ENCODE assay signal across 8 cellular contexts in genomic region chr3:31377045-31377642, GRCh38.
DNase-seq lines count a peak whose midpoint lies in the region; ATAC-seq and TF ChIP-seq lines count a peak whose summit lies in the region.

No MANE protein-coding gene starts in this region.

- no peak overlapping the region for H4K91ac ChIP-seq in IMR-90 (ENCODE audit: insufficient read depth, low read depth, low read length)

- H3K18ac ChIP-seq in IMR-90 (ENCODE audit: low read depth, low read length) = no peak overlapping the region; the same call in 1 of the 2 replicates

- TF ChIP-seq CTCF in IMR-90 (conservative IDR thresholded peaks at IDR 0.05; ENCODE audit: low read depth, low read length) = no peak

- H3K14ac ChIP-seq in IMR-90 (replicated peaks; ENCODE audit: low read depth, low read length) = no peak overlapping the region

- H3K27me3 ChIP-seq in IMR-90 (ENCODE audit: control insufficient read depth, insufficient read depth, low read length) (no peaks in the 10 kb centered on the region), adipocyte (replicated peaks; ENCODE audit: control insufficient read depth, insufficient read depth, low read length) (no peaks in the 10 kb centered on the region)

- no peaks in the 10 kb centered on the region for H3K79me1 ChIP-seq in IMR-90 (ENCODE audit: low read depth in 1 of 2, low read length in 2 of 2)

- BruUV-seq in IMR-90 (replicated peaks; lab: Mats Ljungman, UMichigan) = no TSS peak

- no peaks in the 10 kb centered on the region for H3K9me1 ChIP-seq in IMR-90 (ENCODE audit: insufficient read depth, low read length)

- no peak for TF ChIP-seq POLR2A in IMR-90 (IDR thresholded peaks at IDR 0.05; ENCODE audit: low read depth, low read length)

- H2BK120ac ChIP-seq in IMR-90 (ENCODE audit: low read depth, low read length) = no peak overlapping the region

- no peaks in the 10 kb centered on the region for H4K20me1 ChIP-seq in IMR-90 (ENCODE audit: insufficient read depth, low read length)

- DNase-seq in DMS53 treated with DMSO at 0.1 percent for 48 hours (lab: John Stamatoyannopoulos, UW; ENCODE audit: unreplicated experiment) (peak; percentile 69), IMR-90 (peak; percentile 88), adipocyte (ENCODE audit: low read depth) (peak; percentile 23), myocyte (ENCODE audit: low read depth) (peak; percentile 73), DMS79 (lab: John Stamatoyannopoulos, UW) (no peak), NCI-H1417 treated with DMSO at 0.1 percent for 48 hours (lab: John Stamatoyannopoulos, UW) (no peak), DMS114 treated with DMSO at 0.1 percent for 48 hours (lab: John Stamatoyannopoulos, UW; ENCODE audit: unreplicated experiment) (no peak)

- CTCF ChIA-PET in IMR-90 (lab: Yijun Ruan, JAX) = interaction anchor here (0.6 kb wide), 1 partner anchor 121 kb away, joined by 3 read pairs; no protein-coding TSS in a partner anchor

- H2AK5ac ChIP-seq in IMR-90 (ENCODE audit: low read depth, low read length) = no peak overlapping the region

- in situ Hi-C loops in IMR-90 (cut with MboI; ENCODE audit: low sequenced_read_pairs) = no loop called here

- no peak overlapping the region for H2BK5ac ChIP-seq in IMR-90 (ENCODE audit: low read depth, low read length, poor library complexity, severe bottlenecking)

- H3K36me3 ChIP-seq in IMR-90 (ENCODE audit: control insufficient read depth, insufficient read depth, low read length) = no peaks in the 10 kb centered on the region
- H3K36me3 ChIP-seq in adipocyte (ENCODE audit: control insufficient read depth, insufficient read depth, low read length, severe bottlenecking) = no peaks in the 10 kb centered on the region

- H2BK15ac ChIP-seq in IMR-90 (ENCODE audit: low read depth, low read length) = no peak overlapping the region; the same call in 2 of the 3 replicates

- H2AK9ac ChIP-seq in IMR-90 (replicated peaks; ENCODE audit: low read depth, low read length, poor library complexity) = no peak overlapping the region

- H4K8ac ChIP-seq in IMR-90 (ENCODE audit: low read depth in 2 of 2, low read length in 2 of 2) = no peak overlapping the region

- H3K56ac ChIP-seq in IMR-90 (ENCODE audit: extremely low read depth, insufficient read depth, low read length) = no peak overlapping the region

- H3K4me2 ChIP-seq in IMR-90 (ENCODE audit: low read depth, low read length) = peak overlapping the region; percentile 65; the same call in 1 of the 2 replicates

- H4K5ac ChIP-seq in IMR-90 (ENCODE audit: low read depth, low read length) = no peak overlapping the region

- H2AFZ ChIP-seq in IMR-90 (replicated peaks; ENCODE audit: low read length, poor library complexity) = no peak overlapping the region

- 60% methylated on average over 1 of the region's 5 CpGs; no CpG with 5 or more reads in 1 of the 2 experiments for WGBS in IMR-90 (ENCODE audit: extremely low coverage in 2 of 2, insufficient read length in 1 of 2), 2 experiments

- H3K4me3 ChIP-seq in IMR-90 (ENCODE audit: insufficient read depth, low read depth, low read length) = no peak overlapping the region
- H3K4me3 ChIP-seq in adipocyte (ENCODE audit: low read length) = no peak overlapping the region

- H3K4me1 ChIP-seq in IMR-90 (ENCODE audit: control insufficient read depth, insufficient read depth, low read length) (peaks cover 2% of the 10 kb centered on the region; the same call in 1 of the 2 replicates), adipocyte (ENCODE audit: control insufficient read depth, insufficient read depth, low read length) (peaks cover 12% of the 10 kb centered on the region)

- no peak overlapping the region for H3K27ac ChIP-seq in IMR-90 (ENCODE audit: insufficient read depth, low read length)

- no peak overlapping the region for H3K23ac ChIP-seq in IMR-90 (ENCODE audit: low read depth, low read length)

- intact Hi-C loops in IMR-90 (cut with micrococcal nuclease) = no loop called here

- dilution Hi-C loops in IMR-90 (cut with HindIII; ENCODE audit: low sequenced_read_pairs, unreplicated experiment) = no loop called here

- no peak overlapping the region for H2BK20ac ChIP-seq in IMR-90 (ENCODE audit: low read depth, low read length)

- peak; percentile 95 for ATAC-seq in IMR-90 (ENCODE audit: low read depth)
- ATAC-seq in HG03457 (IDR thresholded peaks at IDR 0.05; ENCODE audit: unreplicated experiment) = no peak

- no peak overlapping the region for H3K4ac ChIP-seq in IMR-90 (ENCODE audit: low read depth, low read length)

- POLR2A ChIA-PET in IMR-90 (lab: Charles Lee; ENCODE audit: unreplicated experiment) = no interaction called here

- H3K9me3 ChIP-seq in IMR-90 (ENCODE audit: control insufficient read depth, insufficient read depth, low read length) = no peaks in the 10 kb centered on the region
- no peaks in the 10 kb centered on the region for H3K9me3 ChIP-seq in adipocyte (ENCODE audit: control insufficient read depth, low read length)

- H3K9ac ChIP-seq in IMR-90 (ENCODE audit: low read depth, low read length) = no peak overlapping the region
- no peak overlapping the region for H3K9ac ChIP-seq in adipocyte (ENCODE audit: low read length)

- TF ChIP-seq RAD21 in IMR-90 (IDR thresholded peaks at IDR 0.05; ENCODE audit: low read length) = no peak

TF ChIP-seq in IMR-90, 13 proteins besides CTCF, POLR2A, EP300 and RAD21:
- TF ChIP-seq CEBPB (IDR thresholded peaks at IDR 0.05; ENCODE audit: low read depth, low read length) (peak; percentile 18; the same call in 1 of the 2 replicates), NFE2L2 (IDR thresholded peaks at IDR 0.05; ENCODE audit: low read depth, low read length) (no peak), RFX5 (IDR thresholded peaks at IDR 0.05; ENCODE audit: low read depth, low read length) (no peak), BHLHE40 (IDR thresholded peaks at IDR 0.05; ENCODE audit: low read depth, low read length) (peak; percentile 45), ELK1 (IDR thresholded peaks at IDR 0.05; ENCODE audit: borderline replicate concordance, low read depth, low read length) (no peak), MXI1 (IDR thresholded peaks at IDR 0.05; ENCODE audit: borderline replicate concordance, low read depth, low read length) (no peak), USF2 (IDR thresholded peaks at IDR 0.05; ENCODE audit: low read depth, low read length) (no peak), FOS (IDR thresholded peaks at IDR 0.05; ENCODE audit: low read depth, low read length) (peak; percentile 85), CHD1 (IDR thresholded peaks at IDR 0.05; ENCODE audit: low read depth, low read length) (no peak), MAFK (IDR thresholded peaks at IDR 0.05; ENCODE audit: low read depth, low read length) (no peak), RCOR1 (IDR thresholded peaks at IDR 0.05; ENCODE audit: insufficient replicate concordance, low read length) (no peak), SMC3 (IDR thresholded peaks at IDR 0.05; ENCODE audit: low read depth, low read length) (no peak)

Comparison
In these comparisons a context has a peak if more than half of its experiments do, and no peak if none do; other contexts are left out.
1. DNase-seq: peak in DMS53 treated with DMSO at 0.1 percent for 48 hours (single experiment), IMR-90 (single experiment), adipocyte (single experiment) and myocyte (single experiment); none in DMS79 (single experiment), NCI-H1417 treated with DMSO at 0.1 percent for 48 hours (single experiment) and DMS114 treated with DMSO at 0.1 percent for 48 hours (single experiment).